ENCODE assay signal across 12 cellular contexts in the genomic region with DNA sequence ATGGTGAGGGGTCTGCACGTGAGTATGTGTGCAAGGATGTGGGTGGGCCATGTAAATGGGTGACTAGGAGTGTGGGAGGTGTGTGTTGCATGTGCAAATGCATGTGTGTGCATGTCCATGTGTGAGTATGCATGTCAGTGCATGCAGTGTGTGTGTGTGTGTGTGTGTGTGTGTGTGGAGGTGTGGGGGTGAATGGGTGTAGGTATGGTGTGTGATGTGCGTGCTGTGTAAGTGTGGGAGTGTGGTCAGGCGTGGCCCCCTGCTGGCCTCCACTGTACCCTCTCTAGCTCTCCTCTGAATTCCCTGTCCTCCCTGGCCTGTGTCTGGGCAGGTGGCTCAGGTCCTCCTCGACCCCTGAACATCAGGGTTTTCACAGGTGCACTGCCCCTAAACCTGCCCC.
DNase-seq lines count a peak whose midpoint lies in the region; ATAC-seq and TF ChIP-seq lines count a peak whose summit lies in the region.
"Had no signal": no experiment of that assay in that cellular context is flagged by ENCODE, and none has a peak within 500 bp of the region (broad histone marks: within the 10 kb centered on the region; RNA-seq: fewer than 3 reads in every experiment).

No MANE protein-coding gene starts in this region.

- H4K8ac ChIP-seq in IMR-90 (ENCODE audit: low read depth in 2 of 2, low read length in 2 of 2), result no peak overlapping the region

- no peaks in the 10 kb centered on the region for H4K20me1 ChIP-seq in IMR-90 (ENCODE audit: insufficient read depth, low read length)

- H3K56ac ChIP-seq in IMR-90 (ENCODE audit: extremely low read depth, insufficient read depth, low read length), result no peak overlapping the region

- no peak overlapping the region for H3K18ac ChIP-seq in IMR-90 (ENCODE audit: low read depth, low read length)

- intact Hi-C loops in IMR-90 (cut with micrococcal nuclease), result no loop called here
- intact Hi-C loops in dorsolateral prefrontal cortex (cut with DNase I), result no loop called here

- POLR2A ChIA-PET in IMR-90 (lab: Charles Lee; ENCODE audit: unreplicated experiment), result no interaction called here

- no peak overlapping the region for H2BK15ac ChIP-seq in IMR-90 (ENCODE audit: low read depth, low read length)

- peaks cover 4% of the 10 kb centered on the region; the same call in 1 of the 2 replicates for H3K9me1 ChIP-seq in IMR-90 (ENCODE audit: insufficient read depth, low read length)

- no peak overlapping the region for H3K4ac ChIP-seq in IMR-90 (ENCODE audit: low read depth, low read length)

- H2BK120ac ChIP-seq in IMR-90 (ENCODE audit: low read depth, low read length), result no peak overlapping the region

- no peak overlapping the region for H2BK5ac ChIP-seq in IMR-90 (ENCODE audit: low read depth, low read length, poor library complexity, severe bottlenecking)

- in situ Hi-C loops in IMR-90 (cut with MboI; ENCODE audit: low sequenced_read_pairs), result no loop called here

- H2AK5ac ChIP-seq in IMR-90 (ENCODE audit: low read depth, low read length), result no peak overlapping the region

- peak; percentile 56 for TF ChIP-seq CTCF in BE2C (IDR thresholded peaks at IDR 0.05; ENCODE audit: low read depth, low read length)
- 0 out of 2 replicates have a peak, but pooled peaks have one; percentile 13 for TF ChIP-seq CTCF in IMR-90 (conservative IDR thresholded peaks at IDR 0.05; ENCODE audit: low read depth, low read length)
- TF ChIP-seq CTCF in dorsolateral prefrontal cortex (IDR thresholded peaks at IDR 0.05 in 54 of 56, conservative IDR thresholded peaks at IDR 0.05 in 2 of 56; ENCODE audit: low read depth in 1 of 56, partially characterized antibody in 56 of 56), result peak in 5 of 56 donors; percentile 8 to 15 (median 11)
- no peak for TF ChIP-seq CTCF in GM20000 (IDR thresholded peaks at IDR 0.05; ENCODE audit: extremely low read depth, missing control alignments)

- BruUV-seq in IMR-90 (replicated peaks; lab: Mats Ljungman, UMichigan), result no TSS peak

- H3K36me3 ChIP-seq in BE2C (no peaks in the 10 kb centered on the region), IMR-90 (ENCODE audit: control insufficient read depth, insufficient read depth, low read length) (no peaks in the 10 kb centered on the region), mesodermal cell (ENCODE audit: control insufficient read depth, insufficient read depth, low read length) (no peaks in the 10 kb centered on the region)
- H3K36me3 ChIP-seq: heart left ventricle, tibial nerve had no signal

- H3K9ac ChIP-seq in IMR-90 (ENCODE audit: low read depth, low read length), result no peak overlapping the region

- no peak overlapping the region for H3K23ac ChIP-seq in IMR-90 (ENCODE audit: low read depth, low read length)

- H4K5ac ChIP-seq in IMR-90 (ENCODE audit: low read depth, low read length), result no peak overlapping the region

- H4K91ac ChIP-seq in IMR-90 (ENCODE audit: insufficient read depth, low read depth, low read length), result no peak overlapping the region

- no peak overlapping the region for H2BK20ac ChIP-seq in IMR-90 (ENCODE audit: low read depth, low read length)

- H2AFZ ChIP-seq in IMR-90 (replicated peaks; ENCODE audit: low read length, poor library complexity), result peak overlapping the region; percentile 63

- H3K14ac ChIP-seq in IMR-90 (replicated peaks; ENCODE audit: low read depth, low read length), result no peak overlapping the region

- H3K9me3 ChIP-seq in BE2C, result no peaks in the 10 kb centered on the region
- no peaks in the 10 kb centered on the region for H3K9me3 ChIP-seq in IMR-90 (ENCODE audit: control insufficient read depth, insufficient read depth, low read length)
- no peaks in the 10 kb centered on the region for H3K9me3 ChIP-seq in mesodermal cell (ENCODE audit: control insufficient read depth, low read length)
- H3K9me3 ChIP-seq: heart left ventricle, tibial nerve had no signal

- peaks cover 8% of the 10 kb centered on the region for H3K4me1 ChIP-seq in BE2C
- H3K4me1 ChIP-seq in IMR-90 (ENCODE audit: control insufficient read depth, insufficient read depth, low read length), result peaks cover 2% of the 10 kb centered on the region; the same call in 1 of the 2 replicates
- H3K4me1 ChIP-seq in mesodermal cell (ENCODE audit: control insufficient read depth, insufficient read depth, low read length, poor library complexity, severe bottlenecking), result peaks cover 22% of the 10 kb centered on the region
- H3K4me1 ChIP-seq: heart left ventricle, tibial nerve had no signal

- dilution Hi-C loops in IMR-90 (cut with HindIII; ENCODE audit: low sequenced_read_pairs, unreplicated experiment), result no loop called here

- WGBS in IMR-90 (ENCODE audit: extremely low coverage in 2 of 2, insufficient read length in 1 of 2), 2 experiments, result 50% methylated on average over 1 of the region's 4 CpGs; no CpG with 5 or more reads in 1 of the 2 experiments
- WGBS in mesodermal cell (ENCODE audit: insufficient coverage in 2 of 2), 2 experiments, result 85 to 88% methylated on average over 2 to 4 of the region's 4 CpGs

- DNase-seq in BE2C, result peak; percentile 49
- no peak for DNase-seq in IMR-90
- no peak for DNase-seq in dorsolateral prefrontal cortex
- DNase-seq in GM20000 (ENCODE audit: low spot score), result no peak
- DNase-seq in kidney glomerular epithelial cell (lab: John Stamatoyannopoulos, UW), result no peak
- no peak for DNase-seq in putamen (ENCODE audit: low spot score)
- DNase-seq in stimulated activated naive CD8-positive, alpha-beta T cell treated with anti-CD3 and anti-CD28 coated beads, Interleukin-15, Interleukin-2, amounts not matched to agents 100 U/mL and 50 U/mL, for 24 hours, result no peak
- DNase-seq: DMS79, heart left ventricle, NCI-H226 had no signal

- peak; percentile 33; the same call in 1 of the 2 replicates for ATAC-seq in IMR-90 (ENCODE audit: low read depth)
- no peak for ATAC-seq in stimulated activated naive CD8-positive, alpha-beta T cell treated with anti-CD3 and anti-CD28 coated beads, Interleukin-15, Interleukin-2, amounts not matched to agents 100 U/mL and 50 U/mL, for 24 hours

- H3K27me3 ChIP-seq in BE2C, result no peaks in the 10 kb centered on the region
- H3K27me3 ChIP-seq in IMR-90 (ENCODE audit: control insufficient read depth, insufficient read depth, low read length), result peaks cover 12% of the 10 kb centered on the region; the same call in 1 of the 2 replicates
- no peaks in the 10 kb centered on the region for H3K27me3 ChIP-seq in dorsolateral prefrontal cortex
- H3K27me3 ChIP-seq: tibial nerve had no signal

- no peak for TF ChIP-seq POLR2A in IMR-90 (IDR thresholded peaks at IDR 0.05; ENCODE audit: low read depth, low read length)

- H3K4me2 ChIP-seq in IMR-90 (ENCODE audit: low read depth, low read length), result no peak overlapping the region

- TF ChIP-seq RAD21 in IMR-90 (IDR thresholded peaks at IDR 0.05; ENCODE audit: low read length), result peak; percentile 19

- H3K27ac ChIP-seq in IMR-90 (ENCODE audit: insufficient read depth, low read length) (no peak overlapping the region), dorsolateral prefrontal cortex (peak overlapping the region in 36 of 59 donors; percentile 9 to 77 (median 55)), mesodermal cell (ENCODE audit: low read depth, low read length, severe bottlenecking) (peak overlapping the region; percentile 90)
- H3K27ac ChIP-seq: heart left ventricle, tibial nerve had no signal

- H3K4me3 ChIP-seq in BE2C (ENCODE audit: low read depth, low read length) (peak overlapping the region; percentile 16; the same call in 1 of the 2 replicates), IMR-90 (ENCODE audit: insufficient read depth, low read depth, low read length) (no peak overlapping the region), dorsolateral prefrontal cortex (peak overlapping the region in 18 of 59 donors; percentile 1 to 47 (median 30)), mesodermal cell (ENCODE audit: extremely low read depth, insufficient read depth, low read length, poor library complexity, severe bottlenecking) (no peak overlapping the region)
- H3K4me3 ChIP-seq: heart left ventricle, tibial nerve had no signal

- H2AK9ac ChIP-seq in IMR-90 (replicated peaks; ENCODE audit: low read depth, low read length, poor library complexity), result no peak overlapping the region

- CTCF ChIA-PET in IMR-90 (lab: Yijun Ruan, JAX), result interaction anchor here (2.0 kb wide), 1 partner anchor 9 kb away, joined by 5 read pairs; no protein-coding TSS in a partner anchor

- no peaks in the 10 kb centered on the region for H3K79me1 ChIP-seq in IMR-90 (ENCODE audit: low read depth in 1 of 2, low read length in 2 of 2)

TF ChIP-seq in IMR-90, 13 proteins besides CTCF, POLR2A, EP300 and RAD21:
- TF ChIP-seq NFE2L2 (IDR thresholded peaks at IDR 0.05; ENCODE audit: low read depth, low read length) (no peak), CEBPB (IDR thresholded peaks at IDR 0.05; ENCODE audit: low read depth, low read length) (no peak), MAZ (IDR thresholded peaks at IDR 0.05; ENCODE audit: borderline replicate concordance, low read depth, low read length) (no peak), BHLHE40 (IDR thresholded peaks at IDR 0.05; ENCODE audit: low read depth, low read length) (no peak), SMC3 (IDR thresholded peaks at IDR 0.05; ENCODE audit: low read depth, low read length) (no peak), FOS (IDR thresholded peaks at IDR 0.05; ENCODE audit: low read depth, low read length) (no peak), MXI1 (IDR thresholded peaks at IDR 0.05; ENCODE audit: borderline replicate concordance, low read depth, low read length) (no peak)
- TF ChIP-seq, protein P1, sequence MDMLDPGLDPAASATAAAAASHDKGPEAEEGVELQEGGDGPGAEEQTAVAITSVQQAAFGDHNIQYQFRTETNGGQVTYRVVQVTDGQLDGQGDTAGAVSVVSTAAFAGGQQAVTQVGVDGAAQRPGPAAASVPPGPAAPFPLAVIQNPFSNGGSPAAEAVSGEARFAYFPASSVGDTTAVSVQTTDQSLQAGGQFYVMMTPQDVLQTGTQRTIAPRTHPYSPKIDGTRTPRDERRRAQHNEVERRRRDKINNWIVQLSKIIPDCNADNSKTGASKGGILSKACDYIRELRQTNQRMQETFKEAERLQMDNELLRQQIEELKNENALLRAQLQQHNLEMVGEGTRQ (IDR thresholded peaks at IDR 0.05; ENCODE audit: low read depth, low read length), result no peak
